In the genomic region with DNA sequence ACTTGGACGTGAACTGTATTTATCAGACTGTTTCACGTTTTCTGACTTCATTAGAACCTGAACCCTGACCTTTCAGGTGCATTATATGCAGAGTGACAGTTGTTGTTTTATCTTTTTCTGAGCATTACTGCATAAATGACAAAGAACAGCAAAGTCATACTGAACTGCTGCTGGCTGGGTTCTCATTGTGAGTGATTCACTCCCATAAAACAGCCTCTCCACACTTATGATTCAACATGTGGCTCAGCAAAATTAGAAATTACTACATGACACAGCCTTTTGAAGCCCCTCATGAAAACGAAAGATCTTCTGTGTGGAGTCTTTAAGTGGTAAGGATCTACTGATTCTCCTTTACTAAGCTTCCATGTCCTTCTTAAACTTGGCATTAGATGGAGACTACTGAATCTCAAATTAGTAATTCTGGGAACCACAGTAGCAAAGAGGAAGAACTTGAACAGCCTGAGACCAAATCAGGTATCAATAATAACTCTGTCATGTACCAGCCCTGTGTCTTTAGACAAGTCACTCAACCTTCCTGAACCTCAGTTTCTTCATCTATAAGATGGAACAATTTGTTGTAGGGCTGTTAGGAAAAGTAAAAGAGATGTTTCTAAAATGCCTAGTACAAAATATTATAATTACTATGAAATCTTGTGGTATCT, we compare ENCODE assay signal across 9 cellular contexts.
DNase-seq lines count a peak whose midpoint lies in the region; ATAC-seq and TF ChIP-seq lines count a peak whose summit lies in the region.
"Had no signal": no experiment of that assay in that cellular context is flagged by ENCODE, and none has a peak within 500 bp of the region (broad histone marks: within the 10 kb centered on the region; RNA-seq: fewer than 3 reads in every experiment).

No MANE protein-coding gene starts in this region.

- no peaks in the 10 kb centered on the region for H4K20me1 ChIP-seq in SK-N-SH (ENCODE audit: insufficient read depth)

- POLR2A ChIA-PET in SK-N-SH (lab: Yijun Ruan, JAX): no interaction called here

- peak overlapping the region in 1 of 2 experiments; percentile 91; a peak in 2 of 4 replicates for H3K27ac ChIP-seq in SK-N-SH (ENCODE audit: low read depth in 2 of 2, low read length in 1 of 2)

- TF ChIP-seq EP300 in SK-N-SH (IDR thresholded peaks at IDR 0.05; ENCODE audit: borderline replicate concordance in 1 of 2, low read depth in 1 of 2, low read length in 1 of 2): no peak

- no peaks in the 10 kb centered on the region for H3K36me3 ChIP-seq in SK-N-SH (replicated peaks in 1 of 2; ENCODE audit: control insufficient read depth in 1 of 2, insufficient read depth in 2 of 2, low read length in 1 of 2)

- no peak overlapping the region for H3K9ac ChIP-seq in SK-N-SH

- no peak for TF ChIP-seq RAD21 in SK-N-SH (IDR thresholded peaks at IDR 0.05; ENCODE audit: low read length)

- H3K36me3 Mint-ChIP-seq in activated naive CD8-positive, alpha-beta T cell: peaks cover 12% of the 10 kb centered on the region
- peaks cover 7% of the 10 kb centered on the region for H3K36me3 Mint-ChIP-seq in activated naive CD8-positive, alpha-beta T cell treated with anti-CD3 and anti-CD28 coated beads for 36 hours

- H2AFZ ChIP-seq in SK-N-SH (ENCODE audit: low read depth): no peak overlapping the region

- WGBS in SK-N-SH (ENCODE audit: low lambda C conversion rate): 31% methylated on average over 3 of the region's 3 CpGs

- H3K4me3 Mint-ChIP-seq in activated naive CD8-positive, alpha-beta T cell: no peak overlapping the region
- H3K4me3 Mint-ChIP-seq in activated naive CD8-positive, alpha-beta T cell treated with anti-CD3 and anti-CD28 coated beads for 36 hours: no peak overlapping the region

- peaks cover 33% of the 10 kb centered on the region for H3F3A ChIP-seq in SK-N-SH (replicated peaks; ENCODE audit: insufficient read depth)

- H3K9me3 ChIP-seq in SK-N-SH: no peaks in the 10 kb centered on the region
- H3K9me3 ChIP-seq: Caco-2 had no signal

- H3K9me2 ChIP-seq in SK-N-SH: no peaks in the 10 kb centered on the region

- H3K9me3 Mint-ChIP-seq in activated naive CD8-positive, alpha-beta T cell (ENCODE audit: low read depth): no peaks in the 10 kb centered on the region
- no peaks in the 10 kb centered on the region for H3K9me3 Mint-ChIP-seq in activated naive CD8-positive, alpha-beta T cell treated with anti-CD3 and anti-CD28 coated beads for 36 hours

- no peaks in the 10 kb centered on the region for H3K27me3 Mint-ChIP-seq in activated naive CD8-positive, alpha-beta T cell
- no peaks in the 10 kb centered on the region for H3K27me3 Mint-ChIP-seq in activated naive CD8-positive, alpha-beta T cell treated with anti-CD3 and anti-CD28 coated beads for 36 hours

- H3K4me2 ChIP-seq in SK-N-SH: peak overlapping the region; percentile 55; the same call in 1 of the 2 replicates

- no peaks in the 10 kb centered on the region for H3K27me3 ChIP-seq in SK-N-SH (ENCODE audit: insufficient read depth)

- H3K4me1 Mint-ChIP-seq in activated naive CD8-positive, alpha-beta T cell (ENCODE audit: low read depth): peaks cover 13% of the 10 kb centered on the region
- H3K4me1 Mint-ChIP-seq in activated naive CD8-positive, alpha-beta T cell treated with anti-CD3 and anti-CD28 coated beads for 36 hours: peaks cover 18% of the 10 kb centered on the region

- DNase-seq in activated naive CD8-positive, alpha-beta T cell treated with anti-CD3 and anti-CD28 coated beads for 36 hours: no peak
- no peak for DNase-seq in SK-N-SH
- DNase-seq in fibroblast of pulmonary artery (ENCODE audit: low read depth): peak; percentile 62
- no peak for DNase-seq in islet precursor cell
- no peak for DNase-seq in NCI-H1105 treated with DMSO at 0.1 percent for 48 hours (lab: John Stamatoyannopoulos, UW)
- DNase-seq: Caco-2 had no signal

- no peak for TF ChIP-seq CTCF in SK-N-SH (IDR thresholded peaks at IDR 0.05)
- TF ChIP-seq CTCF in fibroblast of pulmonary artery (IDR thresholded peaks at IDR 0.05; ENCODE audit: low read length, missing control alignments): no peak

- H3K4me3 ChIP-seq in SK-N-SH (ENCODE audit: low read depth in 2 of 2, low read length in 1 of 2) (no peak overlapping the region), fibroblast of pulmonary artery (replicated peaks; ENCODE audit: low read depth, low read length) (no peak overlapping the region)

- H3K27ac Mint-ChIP-seq in activated naive CD8-positive, alpha-beta T cell: peak overlapping the region; percentile 34
- no peak overlapping the region for H3K27ac Mint-ChIP-seq in activated naive CD8-positive, alpha-beta T cell treated with anti-CD3 and anti-CD28 coated beads for 36 hours

- H3K79me2 ChIP-seq in SK-N-SH (ENCODE audit: insufficient read depth): peaks cover 71% of the 10 kb centered on the region

- H3K4me1 ChIP-seq in SK-N-SH (ENCODE audit: control insufficient read depth in 1 of 2, insufficient read depth in 2 of 2, low read depth in 1 of 2, low read length in 1 of 2): peaks cover 2 to 42% of the 10 kb centered on the region in 2 experiments; a peak in 3 of 4 replicates
- H3K4me1 ChIP-seq: Caco-2 had no signal

- ATAC-seq in GM19035 (IDR thresholded peaks at IDR 0.05; ENCODE audit: unreplicated experiment): no peak
- no peak for ATAC-seq in GM18520 (IDR thresholded peaks at IDR 0.05; ENCODE audit: unreplicated experiment)

- CTCF ChIA-PET in SK-N-SH (lab: Yijun Ruan, JAX): no interaction called here

TF ChIP-seq in SK-N-SH, 30 proteins besides CTCF, POLR2A, EP300 and RAD21 (continues in another document):
- TF ChIP-seq ELF1 (IDR thresholded peaks at IDR 0.05): no peak
- peak; percentile 76 for TF ChIP-seq FOSL2 (IDR thresholded peaks at IDR 0.05; ENCODE audit: borderline replicate concordance, low read depth)
- TF ChIP-seq, protein P1, sequence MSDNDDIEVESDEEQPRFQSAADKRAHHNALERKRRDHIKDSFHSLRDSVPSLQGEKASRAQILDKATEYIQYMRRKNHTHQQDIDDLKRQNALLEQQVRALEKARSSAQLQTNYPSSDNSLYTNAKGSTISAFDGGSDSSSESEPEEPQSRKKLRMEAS (IDR thresholded peaks at IDR 0.05; ENCODE audit: low read depth): peak; percentile 70
- TF ChIP-seq MXI1 (IDR thresholded peaks at IDR 0.05; ENCODE audit: low read depth, low read length): no peak
- TF ChIP-seq NFIC (IDR thresholded peaks at IDR 0.05; ENCODE audit: borderline replicate concordance): no peak
- TF ChIP-seq FOXJ3 (CRISPR knock-in tag; IDR thresholded peaks at IDR 0.05): no peak
- TF ChIP-seq, protein P2, sequence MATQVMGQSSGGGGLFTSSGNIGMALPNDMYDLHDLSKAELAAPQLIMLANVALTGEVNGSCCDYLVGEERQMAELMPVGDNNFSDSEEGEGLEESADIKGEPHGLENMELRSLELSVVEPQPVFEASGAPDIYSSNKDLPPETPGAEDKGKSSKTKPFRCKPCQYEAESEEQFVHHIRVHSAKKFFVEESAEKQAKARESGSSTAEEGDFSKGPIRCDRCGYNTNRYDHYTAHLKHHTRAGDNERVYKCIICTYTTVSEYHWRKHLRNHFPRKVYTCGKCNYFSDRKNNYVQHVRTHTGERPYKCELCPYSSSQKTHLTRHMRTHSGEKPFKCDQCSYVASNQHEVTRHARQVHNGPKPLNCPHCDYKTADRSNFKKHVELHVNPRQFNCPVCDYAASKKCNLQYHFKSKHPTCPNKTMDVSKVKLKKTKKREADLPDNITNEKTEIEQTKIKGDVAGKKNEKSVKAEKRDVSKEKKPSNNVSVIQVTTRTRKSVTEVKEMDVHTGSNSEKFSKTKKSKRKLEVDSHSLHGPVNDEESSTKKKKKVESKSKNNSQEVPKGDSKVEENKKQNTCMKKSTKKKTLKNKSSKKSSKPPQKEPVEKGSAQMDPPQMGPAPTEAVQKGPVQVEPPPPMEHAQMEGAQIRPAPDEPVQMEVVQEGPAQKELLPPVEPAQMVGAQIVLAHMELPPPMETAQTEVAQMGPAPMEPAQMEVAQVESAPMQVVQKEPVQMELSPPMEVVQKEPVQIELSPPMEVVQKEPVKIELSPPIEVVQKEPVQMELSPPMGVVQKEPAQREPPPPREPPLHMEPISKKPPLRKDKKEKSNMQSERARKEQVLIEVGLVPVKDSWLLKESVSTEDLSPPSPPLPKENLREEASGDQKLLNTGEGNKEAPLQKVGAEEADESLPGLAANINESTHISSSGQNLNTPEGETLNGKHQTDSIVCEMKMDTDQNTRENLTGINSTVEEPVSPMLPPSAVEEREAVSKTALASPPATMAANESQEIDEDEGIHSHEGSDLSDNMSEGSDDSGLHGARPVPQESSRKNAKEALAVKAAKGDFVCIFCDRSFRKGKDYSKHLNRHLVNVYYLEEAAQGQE (IDR thresholded peaks at IDR 0.05; ENCODE audit: low read depth, low read length): no peak
- no peak for TF ChIP-seq CHD2 (IDR thresholded peaks at IDR 0.05; ENCODE audit: low read length, partially characterized antibody)
- TF ChIP-seq, protein P3, sequence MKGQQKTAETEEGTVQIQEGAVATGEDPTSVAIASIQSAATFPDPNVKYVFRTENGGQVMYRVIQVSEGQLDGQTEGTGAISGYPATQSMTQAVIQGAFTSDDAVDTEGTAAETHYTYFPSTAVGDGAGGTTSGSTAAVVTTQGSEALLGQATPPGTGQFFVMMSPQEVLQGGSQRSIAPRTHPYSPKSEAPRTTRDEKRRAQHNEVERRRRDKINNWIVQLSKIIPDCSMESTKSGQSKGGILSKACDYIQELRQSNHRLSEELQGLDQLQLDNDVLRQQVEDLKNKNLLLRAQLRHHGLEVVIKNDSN (IDR thresholded peaks at IDR 0.05; ENCODE audit: borderline replicate concordance, low read depth): no peak
- TF ChIP-seq, protein P4, sequence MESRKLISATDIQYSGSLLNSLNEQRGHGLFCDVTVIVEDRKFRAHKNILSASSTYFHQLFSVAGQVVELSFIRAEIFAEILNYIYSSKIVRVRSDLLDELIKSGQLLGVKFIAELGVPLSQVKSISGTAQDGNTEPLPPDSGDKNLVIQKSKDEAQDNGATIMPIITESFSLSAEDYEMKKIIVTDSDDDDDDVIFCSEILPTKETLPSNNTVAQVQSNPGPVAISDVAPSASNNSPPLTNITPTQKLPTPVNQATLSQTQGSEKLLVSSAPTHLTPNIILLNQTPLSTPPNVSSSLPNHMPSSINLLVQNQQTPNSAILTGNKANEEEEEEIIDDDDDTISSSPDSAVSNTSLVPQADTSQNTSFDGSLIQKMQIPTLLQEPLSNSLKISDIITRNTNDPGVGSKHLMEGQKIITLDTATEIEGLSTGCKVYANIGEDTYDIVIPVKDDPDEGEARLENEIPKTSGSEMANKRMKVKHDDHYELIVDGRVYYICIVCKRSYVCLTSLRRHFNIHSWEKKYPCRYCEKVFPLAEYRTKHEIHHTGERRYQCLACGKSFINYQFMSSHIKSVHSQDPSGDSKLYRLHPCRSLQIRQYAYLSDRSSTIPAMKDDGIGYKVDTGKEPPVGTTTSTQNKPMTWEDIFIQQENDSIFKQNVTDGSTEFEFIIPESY (IDR thresholded peaks at IDR 0.05; ENCODE audit: borderline replicate concordance, low read depth): no peak
- no peak for TF ChIP-seq RFX5 (IDR thresholded peaks at IDR 0.05; ENCODE audit: low read length)
- TF ChIP-seq POLR2AphosphoS5 (IDR thresholded peaks at IDR 0.05; ENCODE audit: low read depth, low read length): no peak
- TF ChIP-seq SIN3A (IDR thresholded peaks at IDR 0.05; ENCODE audit: borderline replicate concordance, low read depth, low read length): no peak
- TF ChIP-seq JUND (IDR thresholded peaks at IDR 0.05): peak; percentile 63
